In genomic region chr14:55317503-55317902, GRCh38 we compare ENCODE assay signal across 28 cellular contexts. TPM values are rescaled to one million over a fixed set of nuclear protein-coding genes. Genes with fewer than 3 reads are reported as not detected.
DNase-seq lines count a peak whose midpoint lies in the region; ATAC-seq and TF ChIP-seq lines count a peak whose summit lies in the region.
"Had no signal": no experiment of that assay in that cellular context is flagged by ENCODE, and none has a peak within 500 bp of the region (broad histone marks: within the 10 kb centered on the region; RNA-seq: fewer than 3 reads in every experiment).

No MANE protein-coding gene starts in this region.

- H4K20me1 ChIP-seq in SK-N-SH (ENCODE audit: insufficient read depth), result no peaks in the 10 kb centered on the region

- H3K9me3 Mint-ChIP-seq in memory B cell, result peaks cover 8% of the 10 kb centered on the region

- H3F3A ChIP-seq in SK-N-SH (replicated peaks; ENCODE audit: insufficient read depth), result no peaks in the 10 kb centered on the region

- H3K36me3 Mint-ChIP-seq in memory B cell, result peaks cover 34% of the 10 kb centered on the region

- TF ChIP-seq POLR2A in transverse colon (IDR thresholded peaks at IDR 0.05), result no peak

- no peak overlapping the region for H3K4me3 Mint-ChIP-seq in memory B cell
- H3K4me3 Mint-ChIP-seq: activated B cell treated with CpG ODN at 0.5 μM for 24 hours; activated CD4-positive, alpha-beta T cell treated with anti-CD3 and anti-CD28 coated beads, Interleukin-2, amount 10 ng/mL, durations not matched to agents 7 days and 5 days; CD14-positive monocyte; naive thymus-derived CD8-positive, alpha-beta T cell; stimulated activated naive B cell treated with anti-CD40 and anti-IgM and Interleukin-4, amounts not matched to agents 10 μg/mL and 1 μg/mL and 100 μg/mL, for 72 hours had no signal

- no peak overlapping the region for H3K27ac ChIP-seq in SK-N-SH (ENCODE audit: low read depth in 2 of 2, low read length in 1 of 2)
- no peak overlapping the region for H3K27ac ChIP-seq in WERI-Rb-1
- H3K27ac ChIP-seq in transverse colon, result peak overlapping the region; percentile 83 to 90 (median 86)

- WGBS in SK-N-SH (ENCODE audit: low lambda C conversion rate), result 79% methylated on average over 3 of the region's 3 CpGs
- WGBS in transverse colon (ENCODE audit: low coverage in 1 of 2), 2 donors, result 31 to 44% methylated on average over 3 of the region's 3 CpGs

- H3K9me2 ChIP-seq in SK-N-SH, result no peaks in the 10 kb centered on the region

- in situ Hi-C loops in transverse colon (cut with MboI; ENCODE audit: low pct_ligation_motif_present in 1 of 4, low pct_unique_long_range_greater_than_20kb in 1 of 4, low sequenced_read_pairs in 3 of 4), result no loop called here

- DNase-seq in SK-N-SH (no peak), WERI-Rb-1 (peak; percentile 22), memory B cell (ENCODE audit: low spot score in 2 of 2) (no peak), transverse colon (no peak), HK-2 (ENCODE audit: unreplicated experiment) (no peak), NCI-H2029 (lab: John Stamatoyannopoulos, UW) (no peak), HT-29 (ENCODE audit: low spot score) (no peak)
- DNase-seq: 8988T; activated B cell treated with CpG ODN at 0.5 μM for 24 hours; activated CD4-positive, alpha-beta T cell treated with anti-CD3 and anti-CD28 coated beads, Interleukin-2, amount 10 ng/mL, durations not matched to agents 7 days and 5 days; activated effector memory CD4-positive, alpha-beta T cell treated with Interleukin-2 at 50 U/mL for 16 hours; effector memory CD4-positive, alpha-beta T cell; glutamatergic neuron; GOT3; islet precursor cell; midbrain; MM.1S; naive thymus-derived CD8-positive, alpha-beta T cell; NCI-H2081 treated with DMSO at 0.1 percent for 48 hours; NCI-H226; NCI-H748 treated with DMSO at 0.1 percent for 48 hours; occipital lobe; SIG-M5; stimulated activated naive B cell treated with anti-CD40 and anti-IgM and Interleukin-4, amounts not matched to agents 10 μg/mL and 1 μg/mL and 100 μg/mL, for 72 hours; SW 1271 had no signal

- no peak for TF ChIP-seq RAD21 in SK-N-SH (IDR thresholded peaks at IDR 0.05; ENCODE audit: low read length)

- ATAC-seq in SK-N-SH treated with all-trans-retinoic acid at 6 μM for 48 hours, result no peak
- no peak for ATAC-seq in memory B cell (ENCODE audit: low read depth)
- ATAC-seq: activated naive CD4-positive, alpha-beta T cell treated with anti-CD3 and anti-CD28 coated beads, Interleukin-2, amount 50 U/mL, for 72 hours; naive thymus-derived CD8-positive, alpha-beta T cell; stimulated activated naive B cell treated with anti-CD40 and anti-IgM and Interleukin-4, amounts not matched to agents 10 μg/mL and 1 μg/mL and 100 μg/mL, for 72 hours had no signal

- H3K4me1 Mint-ChIP-seq in memory B cell, result peaks cover 7% of the 10 kb centered on the region
- H3K4me1 Mint-ChIP-seq: activated B cell treated with CpG ODN at 0.5 μM for 24 hours; activated CD4-positive, alpha-beta T cell treated with anti-CD3 and anti-CD28 coated beads, Interleukin-2, amount 10 ng/mL, durations not matched to agents 7 days and 5 days; CD14-positive monocyte had no signal

- no peaks in the 10 kb centered on the region for H3K27me3 ChIP-seq in SK-N-SH (ENCODE audit: insufficient read depth)
- no peaks in the 10 kb centered on the region for H3K27me3 ChIP-seq in WERI-Rb-1 (ENCODE audit: insufficient read depth, low read depth, severe bottlenecking)
- no peaks in the 10 kb centered on the region for H3K27me3 ChIP-seq in transverse colon

- no peak for TF ChIP-seq EP300 in SK-N-SH (IDR thresholded peaks at IDR 0.05; ENCODE audit: borderline replicate concordance in 1 of 2, low read depth in 1 of 2, low read length in 1 of 2)
- TF ChIP-seq EP300 in transverse colon (IDR thresholded peaks at IDR 0.05; ENCODE audit: low read depth), result no peak

- POLR2A ChIA-PET in SK-N-SH (lab: Yijun Ruan, JAX), result no interaction called here

- CTCF ChIA-PET in SK-N-SH (lab: Yijun Ruan, JAX), result interaction anchor here (2.9 kb wide), 1 partner anchor 46 kb away, joined by 11 read pairs; the partner anchor contains the start of gene FBXO34

- no peaks in the 10 kb centered on the region for H3K27me3 Mint-ChIP-seq in memory B cell
- H3K27me3 Mint-ChIP-seq: activated B cell treated with CpG ODN at 0.5 μM for 24 hours; activated CD4-positive, alpha-beta T cell treated with anti-CD3 and anti-CD28 coated beads, Interleukin-2, amount 10 ng/mL, durations not matched to agents 7 days and 5 days; naive thymus-derived CD8-positive, alpha-beta T cell; stimulated activated naive B cell treated with anti-CD40 and anti-IgM and Interleukin-4, amounts not matched to agents 10 μg/mL and 1 μg/mL and 100 μg/mL, for 72 hours had no signal

- peak overlapping the region; percentile 26 for H3K27ac Mint-ChIP-seq in memory B cell
- H3K27ac Mint-ChIP-seq: activated B cell treated with CpG ODN at 0.5 μM for 24 hours; activated CD4-positive, alpha-beta T cell treated with anti-CD3 and anti-CD28 coated beads, Interleukin-2, amount 10 ng/mL, durations not matched to agents 7 days and 5 days; activated naive CD4-positive, alpha-beta T cell treated with anti-CD3 and anti-CD28 coated beads, Interleukin-2, amount 50 U/mL, for 72 hours; stimulated activated naive B cell treated with anti-CD40 and anti-IgM and Interleukin-4, amounts not matched to agents 10 μg/mL and 1 μg/mL and 100 μg/mL, for 72 hours had no signal

- peaks cover 0 to 3% of the 10 kb centered on the region in 2 experiments; a peak in 1 of 4 replicates for H3K4me1 ChIP-seq in SK-N-SH (ENCODE audit: control insufficient read depth in 1 of 2, insufficient read depth in 2 of 2, low read depth in 1 of 2, low read length in 1 of 2)
- H3K4me1 ChIP-seq in transverse colon, result peaks cover 0 to 53% (median 27%) of the 10 kb centered on the region in 4 donors

- H3K9me3 ChIP-seq in SK-N-SH (peaks cover 11% of the 10 kb centered on the region; the same call in 1 of the 2 replicates), WERI-Rb-1 (ENCODE audit: severe bottlenecking) (peaks cover 11% of the 10 kb centered on the region), transverse colon (peaks cover 3 to 4% of the 10 kb centered on the region in 2 donors)

- H3K4me3 ChIP-seq in SK-N-SH (ENCODE audit: low read depth in 2 of 2, low read length in 1 of 2) (no peak overlapping the region), WERI-Rb-1 (ENCODE audit: low read depth, low read length) (no peak overlapping the region), transverse colon (no peak overlapping the region)

- no peak for TF ChIP-seq CTCF in SK-N-SH (IDR thresholded peaks at IDR 0.05)
- TF ChIP-seq CTCF in WERI-Rb-1 (IDR thresholded peaks at IDR 0.05; ENCODE audit: low read depth, low read length), result no peak
- no peak for TF ChIP-seq CTCF in transverse colon (IDR thresholded peaks at IDR 0.05)

- peaks cover 35% of the 10 kb centered on the region; the same call in 1 of the 2 replicates for H3K79me2 ChIP-seq in SK-N-SH (ENCODE audit: insufficient read depth)

- H3K9ac ChIP-seq in SK-N-SH, result no peak overlapping the region

- intact Hi-C loops in transverse colon (cut with DNase I; ENCODE audit: low total_unique reads), result no loop called here

- H3K4me2 ChIP-seq in SK-N-SH, result no peak overlapping the region

- no peak overlapping the region for H2AFZ ChIP-seq in SK-N-SH (ENCODE audit: low read depth)

- H3K36me3 ChIP-seq in SK-N-SH (replicated peaks in 1 of 2; ENCODE audit: control insufficient read depth in 1 of 2, insufficient read depth in 2 of 2, low read length in 1 of 2), result peaks cover 6 to 21% of the 10 kb centered on the region in 2 experiments
- peaks cover 6% of the 10 kb centered on the region for H3K36me3 ChIP-seq in WERI-Rb-1
- H3K36me3 ChIP-seq in transverse colon, result peaks cover 0 to 10% (median under 1%) of the 10 kb centered on the region in 4 donors

TF ChIP-seq in SK-N-SH, 30 proteins besides CTCF, POLR2A, EP300 and RAD21:
- TF ChIP-seq MXI1 (IDR thresholded peaks at IDR 0.05; ENCODE audit: low read depth, low read length) (no peak), GATA2 (CRISPR knock-in tag; IDR thresholded peaks at IDR 0.05) (0 out of 2 replicates have a peak, but pooled peaks have one; percentile 15), POLR2AphosphoS5 (IDR thresholded peaks at IDR 0.05; ENCODE audit: low read depth, low read length) (no peak)

TF ChIP-seq in SK-N-SH treated with all-trans-retinoic acid at 6 μM for 48 hours, 23 proteins besides CTCF, POLR2A, EP300 and RAD21 (continues in another document):
- TF ChIP-seq ARNTL (CRISPR knock-in tag; IDR thresholded peaks at IDR 0.05; ENCODE audit: borderline replicate concordance, low read depth) (no peak), ISL1 (CRISPR knock-in tag; IDR thresholded peaks at IDR 0.05) (no peak), TSHZ2 (CRISPR knock-in tag; IDR thresholded peaks at IDR 0.05) (no peak), ZNF8 (CRISPR knock-in tag; IDR thresholded peaks at IDR 0.05) (no peak), ZNF70 (CRISPR knock-in tag; IDR thresholded peaks at IDR 0.05) (no peak), ZC3H10 (CRISPR knock-in tag; IDR thresholded peaks at IDR 0.05) (no peak)

RNA-seq across cellular contexts. Expression of gene FBXO34, which starts 46.3 kb away (rescaled TPM):
- polyA plus RNA-seq in SK-N-SH (2012; rRNA removed), result 10.0 and 13.2 TPM in 2 replicates
- polyA plus RNA-seq in SK-N-SH (2012; cell fraction: cytosol; rRNA removed), result 9.3 and 10.9 TPM in 2 replicates
- polyA plus RNA-seq in SK-N-SH (2012; cell fraction: nucleus; rRNA removed), result 17.6 and 23.1 TPM in 2 replicates
- total RNA-seq in transverse colon, result 100 to 1,000 TPM in 2 of 4 donors, 10 to 100 TPM in 2; 34.2 to 129 (median 99.4) TPM
- 9.9 and 10.7 TPM in 2 replicates for total RNA-seq in HT-29 (2014; rRNA removed; shearing (Covaris generic))

Comparison
In these comparisons a context has a peak if more than half of its experiments do, and no peak if none do; other contexts are left out.
1. H3K27ac ChIP-seq: peak in transverse colon (4 of 4); none in SK-N-SH (0 of 2) and WERI-Rb-1 (single experiment).